In the genomic region with DNA sequence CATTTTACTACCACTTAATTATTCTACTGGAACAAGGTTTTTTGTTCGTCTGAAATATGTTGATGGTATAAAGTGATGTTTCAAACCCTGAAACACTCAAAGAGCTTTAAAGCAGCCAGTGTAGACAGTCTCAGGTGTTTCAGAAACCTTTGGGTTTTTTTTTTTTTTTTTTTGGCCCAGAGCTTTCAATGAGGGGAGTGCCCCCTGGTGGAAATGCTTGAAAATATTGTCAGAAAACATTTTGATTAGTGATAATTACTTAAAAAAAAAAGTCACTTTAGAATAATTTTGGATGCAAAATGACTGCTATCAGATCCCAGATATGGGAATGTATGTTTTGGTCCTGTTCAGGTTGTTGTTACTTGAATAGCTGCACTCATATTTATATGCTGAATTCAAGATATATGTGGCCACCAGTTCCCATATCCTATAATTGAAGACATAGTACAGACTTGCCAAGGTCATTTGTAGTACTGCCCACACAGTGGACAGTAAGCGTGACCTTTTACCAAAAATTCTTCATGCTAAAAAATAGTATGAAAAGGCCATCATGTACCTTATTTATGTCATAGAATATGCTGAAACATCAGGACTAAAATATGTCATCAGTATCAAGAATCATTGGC, we compare ENCODE assay signal across 9 cellular contexts. TPM values are rescaled to one million over a fixed set of nuclear protein-coding genes. Genes with fewer than 3 reads are reported as not detected.
A peak's percentile ranks its signal among the peaks of the same experiment; 100 is the strongest.
DNase-seq lines count a peak whose midpoint lies in the region; ATAC-seq and TF ChIP-seq lines count a peak whose summit lies in the region.
"Had no signal": no experiment of that assay in that cellular context is flagged by ENCODE, and none has a peak within 500 bp of the region (broad histone marks: within the 10 kb centered on the region; RNA-seq: fewer than 3 reads in every experiment).

No MANE protein-coding gene starts in this region.

- H3K27ac Mint-ChIP-seq in MCF 10A (ENCODE audit: low read depth, unreplicated experiment), result no peak overlapping the region

- CTCF ChIA-PET in MCF 10A (lab: Yijun Ruan, JAX), result interaction anchor here (0.6 to 2.1 kb wide), 26 partner anchors 8 to 1314 kb away, joined by 3 to 12 read pairs (median 3); no protein-coding TSS in a partner anchor

- H3K36me3 ChIP-seq in breast epithelium (no peaks in the 10 kb centered on the region), right lobe of liver (peaks cover 0 to 4% (median under 1%) of the 10 kb centered on the region in 4 donors), MG63 (no peaks in the 10 kb centered on the region)

- H3K27me3 Mint-ChIP-seq in MCF 10A (ENCODE audit: insufficient read depth, unreplicated experiment), result peaks cover 6% of the 10 kb centered on the region

- H3K9me3 Mint-ChIP-seq in MCF 10A (ENCODE audit: unreplicated experiment), result no peaks in the 10 kb centered on the region

- no peaks in the 10 kb centered on the region for H3K4me1 Mint-ChIP-seq in MCF 10A (ENCODE audit: insufficient read depth, unreplicated experiment)

- WGBS in right lobe of liver (ENCODE audit: insufficient coverage, low coverage, low lambda C conversion rate, missing lambda C conversion rate), result 33% methylated on average over 2 of the region's 2 CpGs

- no TSS peak for BruUV-seq in MCF 10A (replicated peaks; lab: Mats Ljungman, UMichigan)

- TF ChIP-seq POLR2A in breast epithelium (IDR thresholded peaks at IDR 0.05), result no peak
- TF ChIP-seq POLR2A in right lobe of liver (IDR thresholded peaks at IDR 0.05), result no peak

- H3K27me3 ChIP-seq in breast epithelium, result no peaks in the 10 kb centered on the region
- H3K27me3 ChIP-seq in right lobe of liver, result no peaks in the 10 kb centered on the region
- no peaks in the 10 kb centered on the region for H3K27me3 ChIP-seq in MG63

- intact Hi-C loops in MCF 10A (cut with micrococcal nuclease), result loop anchor here (1.0 kb wide), 2 partner anchors 483 to 495 kb away; no protein-coding TSS in a partner anchor
- intact Hi-C loops in breast epithelium (cut with DNase I; ENCODE audit: low total_unique reads), result no loop called here
- intact Hi-C loops in right lobe of liver (cut with DNase I), result no loop called here

- H3K9me3 ChIP-seq in breast epithelium, result no peaks in the 10 kb centered on the region
- H3K9me3 ChIP-seq in right lobe of liver, result no peaks in the 10 kb centered on the region
- H3K9me3 ChIP-seq in MG63, result no peaks in the 10 kb centered on the region

- H3K27ac ChIP-seq in breast epithelium (no peak overlapping the region), right lobe of liver (no peak overlapping the region)
- H3K27ac ChIP-seq: epithelial cell of prostate had no signal

- peak; percentile 44 for DNase-seq in MCF 10A (ENCODE audit: unreplicated experiment)
- no peak for DNase-seq in breast epithelium (ENCODE audit: low spot score in 2 of 2)
- peak; percentile 31 for DNase-seq in MV-4-11 (lab: John Stamatoyannopoulos, UW)
- peak; percentile 2 for DNase-seq in amniotic stem cell (lab: John Stamatoyannopoulos, UW)
- no peak for DNase-seq in right lobe of liver
- no peak for DNase-seq in omental fat pad (ENCODE audit: low spot score)
- DNase-seq in MG63, result no peak

- ATAC-seq in right lobe of liver (peak in 3 of 4 donors; percentile 43 to 48 (median 44)), omental fat pad (ENCODE audit: low FRiP score) (no peak), GM19452 (IDR thresholded peaks at IDR 0.05; ENCODE audit: unreplicated experiment) (no peak)

- POLR2A ChIA-PET in MCF 10A (lab: Yijun Ruan, JAX), result no interaction called here

- no peaks in the 10 kb centered on the region for H3K4me1 ChIP-seq in breast epithelium
- H3K4me1 ChIP-seq in right lobe of liver, result no peaks in the 10 kb centered on the region

- H3K4me3 Mint-ChIP-seq in MCF 10A (ENCODE audit: unreplicated experiment), result no peak overlapping the region

- no peaks in the 10 kb centered on the region for H3K36me3 Mint-ChIP-seq in MCF 10A (ENCODE audit: insufficient read depth, unreplicated experiment)

- H3K4me3 ChIP-seq in breast epithelium (no peak overlapping the region), right lobe of liver (no peak overlapping the region), MG63 (no peak overlapping the region)

- TF ChIP-seq CTCF in MCF 10A (IDR thresholded peaks at IDR 0.05; ENCODE audit: unreplicated experiment) (peak; percentile 42), breast epithelium (IDR thresholded peaks at IDR 0.05) (peak in 1 of 3 donors; percentile 36), right lobe of liver (IDR thresholded peaks at IDR 0.05) (peak; percentile 28 to 64 (median 60)), omental fat pad (IDR thresholded peaks at IDR 0.05) (no peak)

RNA-seq across cellular contexts. Expression of gene SATB1, which starts 35.9 kb away (rescaled TPM):
- total RNA-seq in MCF 10A (2022) (0.23 and 0.44 TPM in 2 replicates), breast epithelium (10 to 100 TPM; 25.4 to 55.5 (median 51.1) TPM), right lobe of liver (10 to 100 TPM in 4 of 6 experiments, 1 to 10 TPM in 2; 9.3 to 14.9 (median 12.0) TPM), omental fat pad (10 to 100 TPM; 20.2 to 42.9 (median 30.6) TPM)
- not detected in 2 replicates for total RNA-seq in MG63 (2014; rRNA removed; shearing (Covaris generic); ENCODE audit: low replicate concordance)

Comparison
In these comparisons a context has a peak if more than half of its experiments do, and no peak if none do; other contexts are left out.
1. DNase-seq: peak in MCF 10A (single experiment), MV-4-11 (single experiment) and amniotic stem cell (single experiment); none in breast epithelium (0 of 2), right lobe of liver (0 of 3), omental fat pad (single experiment) and MG63 (single experiment).
2. CTCF ChIP-seq: peak in MCF 10A (single experiment) and right lobe of liver (4 of 4); none in omental fat pad (0 of 3).
3. ATAC-seq: peak in right lobe of liver (3 of 4); none in omental fat pad (single experiment) and GM19452 (single experiment).